Comparison of ENCODE assay signal across 1 cellular context in the genomic region with DNA sequence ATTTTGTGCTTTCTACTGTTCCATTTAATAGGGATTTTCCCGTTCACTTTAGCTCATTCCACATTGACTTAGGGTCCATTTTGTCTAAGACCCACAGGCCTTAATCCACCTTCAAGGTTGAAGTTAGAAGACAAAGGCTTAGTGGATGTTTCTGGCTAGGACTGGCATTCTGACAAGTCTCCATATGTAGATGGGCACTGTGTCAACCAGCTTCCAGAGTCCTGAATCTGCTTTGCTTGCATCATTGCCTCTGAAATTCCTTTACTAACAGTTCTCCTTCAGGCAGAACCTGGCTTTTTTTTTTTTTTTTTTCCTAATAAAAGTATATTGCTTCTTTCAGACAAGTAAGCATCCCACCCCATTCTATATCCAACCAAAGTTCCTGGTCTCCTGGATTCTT.
TF ChIP-seq lines count a peak whose summit lies in the region.

No MANE protein-coding gene starts in this region.

TF ChIP-seq in HepG2, 621 proteins besides CTCF, POLR2A, EP300 and RAD21 (continued from another document):
- TF ChIP-seq, protein P1, sequence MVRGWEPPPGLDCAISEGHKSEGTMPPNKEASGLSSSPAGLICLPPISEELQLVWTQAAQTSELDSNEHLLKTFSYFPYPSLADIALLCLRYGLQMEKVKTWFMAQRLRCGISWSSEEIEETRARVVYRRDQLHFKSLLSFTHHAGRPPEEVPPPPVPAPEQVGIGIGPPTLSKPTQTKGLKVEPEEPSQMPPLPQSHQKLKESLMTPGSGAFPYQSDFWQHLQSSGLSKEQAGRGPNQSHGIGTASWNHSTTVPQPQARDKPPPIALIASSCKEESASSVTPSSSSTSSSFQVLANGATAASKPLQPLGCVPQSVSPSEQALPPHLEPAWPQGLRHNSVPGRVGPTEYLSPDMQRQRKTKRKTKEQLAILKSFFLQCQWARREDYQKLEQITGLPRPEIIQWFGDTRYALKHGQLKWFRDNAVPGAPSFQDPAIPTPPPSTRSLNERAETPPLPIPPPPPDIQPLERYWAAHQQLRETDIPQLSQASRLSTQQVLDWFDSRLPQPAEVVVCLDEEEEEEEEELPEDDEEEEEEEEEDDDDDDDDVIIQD (CRISPR knock-in tag; IDR thresholded peaks at IDR 0.05; ENCODE audit: low read depth): no peak
- TF ChIP-seq, protein P2, sequence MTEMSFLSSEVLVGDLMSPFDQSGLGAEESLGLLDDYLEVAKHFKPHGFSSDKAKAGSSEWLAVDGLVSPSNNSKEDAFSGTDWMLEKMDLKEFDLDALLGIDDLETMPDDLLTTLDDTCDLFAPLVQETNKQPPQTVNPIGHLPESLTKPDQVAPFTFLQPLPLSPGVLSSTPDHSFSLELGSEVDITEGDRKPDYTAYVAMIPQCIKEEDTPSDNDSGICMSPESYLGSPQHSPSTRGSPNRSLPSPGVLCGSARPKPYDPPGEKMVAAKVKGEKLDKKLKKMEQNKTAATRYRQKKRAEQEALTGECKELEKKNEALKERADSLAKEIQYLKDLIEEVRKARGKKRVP (CRISPR knock-in tag; IDR thresholded peaks at IDR 0.05): no peak
- TF ChIP-seq, protein P3, sequence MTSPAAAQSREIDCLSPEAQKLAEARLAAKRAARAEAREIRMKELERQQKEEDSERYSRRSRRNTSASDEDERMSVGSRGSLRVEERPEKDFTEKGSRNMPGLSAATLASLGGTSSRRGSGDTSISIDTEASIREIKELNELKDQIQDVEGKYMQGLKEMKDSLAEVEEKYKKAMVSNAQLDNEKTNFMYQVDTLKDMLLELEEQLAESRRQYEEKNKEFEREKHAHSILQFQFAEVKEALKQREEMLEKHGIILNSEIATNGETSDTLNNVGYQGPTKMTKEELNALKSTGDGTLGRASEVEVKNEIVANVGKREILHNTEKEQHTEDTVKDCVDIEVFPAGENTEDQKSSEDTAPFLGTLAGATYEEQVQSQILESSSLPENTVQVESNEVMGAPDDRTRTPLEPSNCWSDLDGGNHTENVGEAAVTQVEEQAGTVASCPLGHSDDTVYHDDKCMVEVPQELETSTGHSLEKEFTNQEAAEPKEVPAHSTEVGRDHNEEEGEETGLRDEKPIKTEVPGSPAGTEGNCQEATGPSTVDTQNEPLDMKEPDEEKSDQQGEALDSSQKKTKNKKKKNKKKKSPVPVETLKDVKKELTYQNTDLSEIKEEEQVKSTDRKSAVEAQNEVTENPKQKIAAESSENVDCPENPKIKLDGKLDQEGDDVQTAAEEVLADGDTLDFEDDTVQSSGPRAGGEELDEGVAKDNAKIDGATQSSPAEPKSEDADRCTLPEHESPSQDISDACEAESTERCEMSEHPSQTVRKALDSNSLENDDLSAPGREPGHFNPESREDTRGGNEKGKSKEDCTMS (CRISPR knock-in tag; conservative IDR thresholded peaks at IDR 0.05): no peak
- TF ChIP-seq ZNF430 (CRISPR knock-in tag; IDR thresholded peaks at IDR 0.05): no peak
- TF ChIP-seq PHF8 (CRISPR knock-in tag; IDR thresholded peaks at IDR 0.05): no peak
- TF ChIP-seq TBP (CRISPR knock-in tag; IDR thresholded peaks at IDR 0.05): no peak
- TF ChIP-seq, protein P4, sequence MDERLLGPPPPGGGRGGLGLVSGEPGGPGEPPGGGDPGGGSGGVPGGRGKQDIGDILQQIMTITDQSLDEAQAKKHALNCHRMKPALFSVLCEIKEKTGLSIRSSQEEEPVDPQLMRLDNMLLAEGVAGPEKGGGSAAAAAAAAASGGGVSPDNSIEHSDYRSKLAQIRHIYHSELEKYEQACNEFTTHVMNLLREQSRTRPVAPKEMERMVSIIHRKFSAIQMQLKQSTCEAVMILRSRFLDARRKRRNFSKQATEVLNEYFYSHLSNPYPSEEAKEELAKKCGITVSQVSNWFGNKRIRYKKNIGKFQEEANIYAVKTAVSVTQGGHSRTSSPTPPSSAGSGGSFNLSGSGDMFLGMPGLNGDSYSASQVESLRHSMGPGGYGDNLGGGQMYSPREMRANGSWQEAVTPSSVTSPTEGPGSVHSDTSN (CRISPR knock-in tag; IDR thresholded peaks at IDR 0.05): no peak
- TF ChIP-seq ZNF350 (CRISPR knock-in tag; IDR thresholded peaks at IDR 0.05; ENCODE audit: borderline replicate concordance, low read depth): no peak
- TF ChIP-seq ZNF292 (CRISPR knock-in tag; IDR thresholded peaks at IDR 0.05; ENCODE audit: borderline replicate concordance, low read depth): no peak
- TF ChIP-seq, protein P5, sequence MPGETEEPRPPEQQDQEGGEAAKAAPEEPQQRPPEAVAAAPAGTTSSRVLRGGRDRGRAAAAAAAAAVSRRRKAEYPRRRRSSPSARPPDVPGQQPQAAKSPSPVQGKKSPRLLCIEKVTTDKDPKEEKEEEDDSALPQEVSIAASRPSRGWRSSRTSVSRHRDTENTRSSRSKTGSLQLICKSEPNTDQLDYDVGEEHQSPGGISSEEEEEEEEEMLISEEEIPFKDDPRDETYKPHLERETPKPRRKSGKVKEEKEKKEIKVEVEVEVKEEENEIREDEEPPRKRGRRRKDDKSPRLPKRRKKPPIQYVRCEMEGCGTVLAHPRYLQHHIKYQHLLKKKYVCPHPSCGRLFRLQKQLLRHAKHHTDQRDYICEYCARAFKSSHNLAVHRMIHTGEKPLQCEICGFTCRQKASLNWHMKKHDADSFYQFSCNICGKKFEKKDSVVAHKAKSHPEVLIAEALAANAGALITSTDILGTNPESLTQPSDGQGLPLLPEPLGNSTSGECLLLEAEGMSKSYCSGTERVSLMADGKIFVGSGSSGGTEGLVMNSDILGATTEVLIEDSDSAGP (CRISPR knock-in tag; IDR thresholded peaks at IDR 0.05; ENCODE audit: borderline replicate concordance): no peak
- TF ChIP-seq MIER3 (CRISPR knock-in tag; IDR thresholded peaks at IDR 0.05; ENCODE audit: borderline replicate concordance): no peak
- TF ChIP-seq MBD4 (IDR thresholded peaks at IDR 0.05; ENCODE audit: borderline replicate concordance, low read length): no peak
- TF ChIP-seq ZNF607 (CRISPR knock-in tag; IDR thresholded peaks at IDR 0.05; ENCODE audit: borderline replicate concordance): no peak
